17 cellular contexts compared by ENCODE assay signal in the genomic region with DNA sequence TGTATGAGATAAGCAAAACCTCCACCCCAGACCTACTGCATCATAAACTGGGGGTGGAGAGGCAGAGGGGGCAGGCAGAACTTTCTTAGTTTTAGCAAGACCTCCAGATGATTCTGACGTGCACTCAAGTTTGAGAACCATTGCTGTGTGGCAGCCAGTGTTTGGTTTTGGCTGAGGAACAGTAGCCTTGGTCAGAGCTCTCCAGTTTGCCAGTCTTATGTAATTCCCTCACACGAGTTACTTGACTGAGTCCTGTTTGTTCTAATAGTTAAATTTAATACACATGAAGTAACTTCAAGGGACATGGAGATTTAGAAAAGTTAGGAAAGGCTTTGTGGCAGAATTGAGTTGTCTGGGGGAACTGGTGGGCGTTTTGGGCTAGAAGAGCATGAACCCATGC. TPM values are rescaled to one million over a fixed set of nuclear protein-coding genes. Genes with fewer than 3 reads are reported as not detected.
DNase-seq lines count a peak whose midpoint lies in the region; ATAC-seq and TF ChIP-seq lines count a peak whose summit lies in the region.
"Had no signal": no experiment of that assay in that cellular context is flagged by ENCODE, and none has a peak within 500 bp of the region (broad histone marks: within the 10 kb centered on the region; RNA-seq: fewer than 3 reads in every experiment).

No MANE protein-coding gene starts in this region.

- peak overlapping the region; percentile 47 for H3K27ac Mint-ChIP-seq in activated CD8-positive, alpha-beta memory T cell treated with anti-CD3 and anti-CD28 coated beads, Interleukin-2, amount 10 ng/mL, durations not matched to agents 7 days and 5 days
- H3K27ac Mint-ChIP-seq in activated naive CD8-positive, alpha-beta T cell treated with anti-CD3 and anti-CD28 coated beads for 36 hours, result peak overlapping the region; percentile 43
- H3K27ac Mint-ChIP-seq in nephron progenitor cell, result peak overlapping the region; percentile 64

- no TSS peak for BruUV-seq in PC-9 (replicated peaks; lab: Mats Ljungman, UMichigan)

- H3K27ac ChIP-seq in PC-9, result no peak overlapping the region

- ATAC-seq in activated CD8-positive, alpha-beta memory T cell treated with anti-CD3 and anti-CD28 coated beads, Interleukin-2, amount 10 ng/mL, durations not matched to agents 7 days and 5 days, result no peak

- H3K9me2 ChIP-seq in PC-9 (ENCODE audit: insufficient read depth), result no peaks in the 10 kb centered on the region

- POLR2A ChIA-PET in PC-9 (lab: Charles Lee; ENCODE audit: unreplicated experiment), result interaction anchor here (0.6 kb wide), 1 partner anchor 19 kb away, joined by 4 read pairs; no protein-coding TSS in a partner anchor

- H3K4me2 ChIP-seq in PC-9, result no peak overlapping the region

- no peaks in the 10 kb centered on the region for H3K4me1 Mint-ChIP-seq in activated CD8-positive, alpha-beta memory T cell treated with anti-CD3 and anti-CD28 coated beads, Interleukin-2, amount 10 ng/mL, durations not matched to agents 7 days and 5 days
- peaks cover 8% of the 10 kb centered on the region for H3K4me1 Mint-ChIP-seq in activated naive CD8-positive, alpha-beta T cell treated with anti-CD3 and anti-CD28 coated beads for 36 hours
- H3K4me1 Mint-ChIP-seq in nephron progenitor cell, result no peaks in the 10 kb centered on the region
- H3K4me1 Mint-ChIP-seq: CD4-positive, alpha-beta memory T cell had no signal

- H2AFZ ChIP-seq in PC-9, result no peak overlapping the region

- intact Hi-C loops in PC-9 (cut with micrococcal nuclease; ENCODE audit: unreplicated experiment), result no loop called here

- no peak for TF ChIP-seq CTCF in nephron progenitor cell (IDR thresholded peaks at IDR 0.05)
- TF ChIP-seq CTCF in GM10266 (IDR thresholded peaks at IDR 0.05; ENCODE audit: control insufficient read depth, insufficient read depth, low read depth, missing control alignments), result no peak
- no peak for TF ChIP-seq CTCF in PC-9 (conservative IDR thresholded peaks at IDR 0.05)

- peaks cover 42% of the 10 kb centered on the region for H3F3A ChIP-seq in PC-9 (ENCODE audit: insufficient read depth, low read depth)

- no peaks in the 10 kb centered on the region for H3K27me3 ChIP-seq in PC-9 (ENCODE audit: insufficient read depth, low read depth)
- H3K27me3 ChIP-seq: BE2C had no signal

- H3K4me3 ChIP-seq in PC-9, result no peak overlapping the region
- H3K4me3 ChIP-seq: HAP-1 had no signal

- H3K9me3 ChIP-seq in PC-9 (ENCODE audit: insufficient read depth, low read depth), result no peaks in the 10 kb centered on the region
- H3K9me3 ChIP-seq: BE2C, HAP-1 had no signal

- no peak for DNase-seq in activated CD8-positive, alpha-beta memory T cell treated with anti-CD3 and anti-CD28 coated beads, Interleukin-2, amount 10 ng/mL, durations not matched to agents 7 days and 5 days
- DNase-seq in activated CD8-positive, alpha-beta memory T cell treated with anti-CD3 and anti-CD28 coated beads for 24 hours, result no peak
- DNase-seq in activated naive CD8-positive, alpha-beta T cell treated with anti-CD3 and anti-CD28 coated beads for 36 hours, result no peak
- no peak for DNase-seq in nephron progenitor cell
- no peak for DNase-seq in GM10266 (ENCODE audit: extremely low spot score)
- no peak for DNase-seq in COLO668 (lab: John Stamatoyannopoulos, UW; ENCODE audit: unreplicated experiment)
- DNase-seq in PC-9, result no peak
- DNase-seq: BE2C; CD4-positive, alpha-beta memory T cell; DMS79 treated with DMSO at 0.1 percent for 48 hours; Karpas-422; MM.1S; NCI-H2029; NCI-H510A; NCI-H82 had no signal

- CTCF ChIA-PET in activated CD8-positive, alpha-beta memory T cell treated with anti-CD3 and anti-CD28 coated beads, Interleukin-2, amount 10 ng/mL, durations not matched to agents 7 days and 5 days (lab: Charles Lee), result no interaction called here
- CTCF ChIA-PET in PC-9 (lab: Charles Lee), result no interaction called here

- H3K79me2 ChIP-seq in PC-9 (ENCODE audit: low read depth), result no peaks in the 10 kb centered on the region

- H3K27me3 Mint-ChIP-seq in activated CD8-positive, alpha-beta memory T cell treated with anti-CD3 and anti-CD28 coated beads, Interleukin-2, amount 10 ng/mL, durations not matched to agents 7 days and 5 days, result no peaks in the 10 kb centered on the region
- no peaks in the 10 kb centered on the region for H3K27me3 Mint-ChIP-seq in activated naive CD8-positive, alpha-beta T cell treated with anti-CD3 and anti-CD28 coated beads for 36 hours
- no peaks in the 10 kb centered on the region for H3K27me3 Mint-ChIP-seq in nephron progenitor cell (ENCODE audit: low read depth, poor library complexity)
- H3K27me3 Mint-ChIP-seq: CD4-positive, alpha-beta memory T cell had no signal

- peaks cover 77% of the 10 kb centered on the region for H3K36me3 ChIP-seq in PC-9 (ENCODE audit: low read depth)

- peaks cover 79% of the 10 kb centered on the region for H4K20me1 ChIP-seq in PC-9 (ENCODE audit: insufficient read depth)

- no peaks in the 10 kb centered on the region for H3K9me3 Mint-ChIP-seq in activated CD8-positive, alpha-beta memory T cell treated with anti-CD3 and anti-CD28 coated beads, Interleukin-2, amount 10 ng/mL, durations not matched to agents 7 days and 5 days (ENCODE audit: low read depth)
- H3K9me3 Mint-ChIP-seq in activated naive CD8-positive, alpha-beta T cell treated with anti-CD3 and anti-CD28 coated beads for 36 hours, result peaks cover 5% of the 10 kb centered on the region
- H3K9me3 Mint-ChIP-seq in nephron progenitor cell, result peaks cover 3% of the 10 kb centered on the region
- H3K9me3 Mint-ChIP-seq: CD4-positive, alpha-beta memory T cell had no signal

- peaks cover 68% of the 10 kb centered on the region for H3K36me3 Mint-ChIP-seq in activated CD8-positive, alpha-beta memory T cell treated with anti-CD3 and anti-CD28 coated beads, Interleukin-2, amount 10 ng/mL, durations not matched to agents 7 days and 5 days
- peaks cover 57% of the 10 kb centered on the region for H3K36me3 Mint-ChIP-seq in activated naive CD8-positive, alpha-beta T cell treated with anti-CD3 and anti-CD28 coated beads for 36 hours
- peaks cover 68% of the 10 kb centered on the region for H3K36me3 Mint-ChIP-seq in nephron progenitor cell (ENCODE audit: low read depth)

- no peak overlapping the region for H3K4me3 Mint-ChIP-seq in activated CD8-positive, alpha-beta memory T cell treated with anti-CD3 and anti-CD28 coated beads, Interleukin-2, amount 10 ng/mL, durations not matched to agents 7 days and 5 days
- no peak overlapping the region for H3K4me3 Mint-ChIP-seq in activated naive CD8-positive, alpha-beta T cell treated with anti-CD3 and anti-CD28 coated beads for 36 hours
- no peak overlapping the region for H3K4me3 Mint-ChIP-seq in nephron progenitor cell
- H3K4me3 Mint-ChIP-seq: CD4-positive, alpha-beta memory T cell had no signal

- no peaks in the 10 kb centered on the region for H3K4me1 ChIP-seq in PC-9 (replicated peaks; ENCODE audit: insufficient read depth)
- H3K4me1 ChIP-seq: BE2C, HAP-1 had no signal

RNA-seq across cellular contexts. Expression of a gene that starts 38.5 kb away (rescaled TPM):
- 100 to 1,000 TPM; 203 to 260 TPM for total RNA-seq in activated CD8-positive, alpha-beta memory T cell treated with anti-CD3 and anti-CD28 coated beads, Interleukin-2, amount 10 ng/mL, durations not matched to agents 7 days and 5 days
- total RNA-seq in activated naive CD8-positive, alpha-beta T cell treated with anti-CD3 and anti-CD28 coated beads for 36 hours, result 100 to 1,000 TPM; 366 to 384 TPM
- 272 and 274 TPM in 2 replicates for total RNA-seq in PC-9 (2021)

RNA-seq across cellular contexts. Expression of a gene that starts 49.0 kb away (rescaled TPM):
- not detected for total RNA-seq in activated CD8-positive, alpha-beta memory T cell treated with anti-CD3 and anti-CD28 coated beads, Interleukin-2, amount 10 ng/mL, durations not matched to agents 7 days and 5 days
- not detected for total RNA-seq in activated naive CD8-positive, alpha-beta T cell treated with anti-CD3 and anti-CD28 coated beads for 36 hours
- total RNA-seq in PC-9 (2021), result not detected in 2 replicates
- total RNA-seq: CD4-positive, alpha-beta memory T cell; RPMI7951 had no signal
